In the genomic region with DNA sequence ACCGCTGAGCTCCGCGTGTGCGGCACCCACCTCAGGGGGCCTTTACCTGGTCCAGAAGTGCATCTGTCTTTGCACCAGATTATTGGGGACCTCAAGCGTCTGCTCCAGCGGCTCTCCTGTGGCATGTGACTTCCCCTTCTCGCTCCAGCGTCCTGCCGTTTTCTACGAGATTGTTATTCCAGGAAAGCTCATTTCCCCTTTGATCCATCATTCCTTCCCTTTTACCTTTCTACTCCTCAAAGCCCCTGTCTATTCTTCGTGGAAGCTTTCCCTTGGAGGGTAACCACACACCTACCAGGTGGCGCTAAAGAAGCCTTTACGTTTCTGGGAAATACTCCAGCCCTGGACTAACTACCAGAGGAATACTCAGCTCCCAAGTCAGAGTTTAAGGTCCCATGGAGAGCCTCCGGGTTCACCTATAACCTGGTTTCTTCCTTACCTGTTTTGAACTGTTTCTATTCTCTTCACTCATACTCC, we compare ENCODE assay signal across 8 cellular contexts. TPM values are rescaled to one million over a fixed set of nuclear protein-coding genes. Genes with fewer than 3 reads are reported as not detected.
DNase-seq lines count a peak whose midpoint lies in the region; ATAC-seq and TF ChIP-seq lines count a peak whose summit lies in the region.

No MANE protein-coding gene starts in this region.

- H3K4me3 ChIP-seq in GM23338, result peak overlapping the region; percentile 91
- peak overlapping the region; percentile 94 for H3K4me3 ChIP-seq in iPS-15b (ENCODE audit: low read depth, low read length)

- peaks cover 39% of the 10 kb centered on the region for H4K20me1 ChIP-seq in GM23338 (replicated peaks; ENCODE audit: insufficient read depth)

- DNase-seq in AG08396 (ENCODE audit: low spot score) (peak; percentile 21), GM23338 (ENCODE audit: low spot score) (peak; percentile 33), NCI-H187 treated with DMSO at 0.1 percent for 48 hours (lab: John Stamatoyannopoulos, UW) (no peak)
- DNase-seq in activated CD8-positive, alpha-beta T cell treated with anti-CD3 and anti-CD28 coated beads, Interleukin-2, amount 10 ng/mL, durations not matched to agents 7 days and 5 days, result no peak
- no peak for DNase-seq in activated CD4-positive, alpha-beta T cell treated with anti-CD3 and anti-CD28 coated beads for 48 hours

- peaks cover 5% of the 10 kb centered on the region; the same call in 1 of the 3 replicates for H3K9me3 Mint-ChIP-seq in GM23338
- H3K9me3 Mint-ChIP-seq in activated CD8-positive, alpha-beta T cell treated with anti-CD3 and anti-CD28 coated beads, Interleukin-2, amount 10 ng/mL, durations not matched to agents 7 days and 5 days (ENCODE audit: insufficient read depth), result no peaks in the 10 kb centered on the region
- no peaks in the 10 kb centered on the region for H3K9me3 Mint-ChIP-seq in stimulated activated memory B cell treated with anti-CD40 and anti-IgM and Interleukin-4, amounts not matched to agents 10 μg/mL and 1 μg/mL and 100 μg/mL, for 72 hours

- CTCF ChIA-PET in activated CD8-positive, alpha-beta T cell treated with anti-CD3 and anti-CD28 coated beads, Interleukin-2, amount 10 ng/mL, durations not matched to agents 7 days and 5 days (lab: Charles Lee), result interaction anchor here (0.9 to 2.4 kb wide), 4 partner anchors 10 to 18 kb away, joined by 3 to 10 read pairs (median 4); no protein-coding TSS in a partner anchor

- H3K79me2 ChIP-seq in GM23338 (replicated peaks; ENCODE audit: insufficient read depth), result peaks cover 40% of the 10 kb centered on the region

- ATAC-seq in GM23338 (peak; percentile 6; the same call in 2 of the 3 replicates), GM21619 (IDR thresholded peaks at IDR 0.05; ENCODE audit: unreplicated experiment) (no peak)
- ATAC-seq in activated CD8-positive, alpha-beta T cell treated with anti-CD3 and anti-CD28 coated beads, Interleukin-2, amount 10 ng/mL, durations not matched to agents 7 days and 5 days, result no peak
- ATAC-seq in stimulated activated memory B cell treated with anti-CD40 and anti-IgM and Interleukin-4, amounts not matched to agents 10 μg/mL and 1 μg/mL and 100 μg/mL, for 72 hours, result no peak

- 0 out of 2 replicates have a peak overlapping the region, but pooled peaks have one; percentile 29 for H3K27ac ChIP-seq in GM23338 (ENCODE audit: low read depth)

- peaks cover 53% of the 10 kb centered on the region for H3K36me3 Mint-ChIP-seq in GM23338 (ENCODE audit: low read depth)
- peaks cover 49% of the 10 kb centered on the region for H3K36me3 Mint-ChIP-seq in activated CD8-positive, alpha-beta T cell treated with anti-CD3 and anti-CD28 coated beads, Interleukin-2, amount 10 ng/mL, durations not matched to agents 7 days and 5 days (ENCODE audit: low read depth)
- H3K36me3 Mint-ChIP-seq in stimulated activated memory B cell treated with anti-CD40 and anti-IgM and Interleukin-4, amounts not matched to agents 10 μg/mL and 1 μg/mL and 100 μg/mL, for 72 hours, result peaks cover 41% of the 10 kb centered on the region

- H3K4me1 Mint-ChIP-seq in GM23338, result peaks cover 32% of the 10 kb centered on the region
- H3K4me1 Mint-ChIP-seq in activated CD8-positive, alpha-beta T cell treated with anti-CD3 and anti-CD28 coated beads, Interleukin-2, amount 10 ng/mL, durations not matched to agents 7 days and 5 days (ENCODE audit: low read depth), result peaks cover 30% of the 10 kb centered on the region
- H3K4me1 Mint-ChIP-seq in stimulated activated memory B cell treated with anti-CD40 and anti-IgM and Interleukin-4, amounts not matched to agents 10 μg/mL and 1 μg/mL and 100 μg/mL, for 72 hours, result peaks cover 22% of the 10 kb centered on the region

- H3F3A ChIP-seq in GM23338 (replicated peaks; ENCODE audit: low read depth), result peaks cover 42% of the 10 kb centered on the region

- peak; percentile 18 to 40; a peak in 2 of 4 replicates for TF ChIP-seq CTCF in GM23338 (conservative IDR thresholded peaks at IDR 0.05; ENCODE audit: low read depth in 2 of 2)

- H3K4me1 ChIP-seq in GM23338 (ENCODE audit: insufficient read depth) (peaks cover 24% of the 10 kb centered on the region), iPS-15b (ENCODE audit: control insufficient read depth, insufficient read depth, low read length) (no peaks in the 10 kb centered on the region)

- H3K9ac ChIP-seq in iPS-15b (ENCODE audit: low read depth, low read length), result peak overlapping the region; percentile 60

- H3K36me3 ChIP-seq in GM23338 (ENCODE audit: insufficient read depth) (peaks cover 49% of the 10 kb centered on the region), iPS-15b (ENCODE audit: control insufficient read depth, insufficient read depth, low read length) (peaks cover 39% of the 10 kb centered on the region)

- POLR2A ChIA-PET in activated CD8-positive, alpha-beta T cell treated with anti-CD3 and anti-CD28 coated beads, Interleukin-2, amount 10 ng/mL, durations not matched to agents 7 days and 5 days (lab: Charles Lee), result interaction anchor here (0.6 to 2.7 kb wide), 5 partner anchors 14 to 105 kb away, joined by 3 to 12 read pairs (median 3); partner anchors contain the start of genes FOXM1, ITFG2 and RHNO1

- no peak overlapping the region for H3K27ac Mint-ChIP-seq in GM23338
- H3K27ac Mint-ChIP-seq in activated CD8-positive, alpha-beta T cell treated with anti-CD3 and anti-CD28 coated beads, Interleukin-2, amount 10 ng/mL, durations not matched to agents 7 days and 5 days, result peak overlapping the region; percentile 33
- H3K27ac Mint-ChIP-seq in stimulated activated memory B cell treated with anti-CD40 and anti-IgM and Interleukin-4, amounts not matched to agents 10 μg/mL and 1 μg/mL and 100 μg/mL, for 72 hours, result peak overlapping the region; percentile 74

- H2AFZ ChIP-seq in GM23338, result no peak overlapping the region; the same call in 1 of the 2 replicates

- peak overlapping the region; percentile 99 for H3K4me2 ChIP-seq in GM23338

- no peaks in the 10 kb centered on the region for H3K27me3 ChIP-seq in GM23338 (ENCODE audit: insufficient read depth)
- peaks cover 4% of the 10 kb centered on the region for H3K27me3 ChIP-seq in iPS-15b (ENCODE audit: control insufficient read depth, insufficient read depth, low read length)

- H3K27me3 Mint-ChIP-seq in GM23338 (ENCODE audit: insufficient read depth, low read depth, poor library complexity), result peaks cover 16% of the 10 kb centered on the region
- peaks cover 5% of the 10 kb centered on the region for H3K27me3 Mint-ChIP-seq in activated CD8-positive, alpha-beta T cell treated with anti-CD3 and anti-CD28 coated beads, Interleukin-2, amount 10 ng/mL, durations not matched to agents 7 days and 5 days (ENCODE audit: low read depth)
- no peaks in the 10 kb centered on the region for H3K27me3 Mint-ChIP-seq in stimulated activated memory B cell treated with anti-CD40 and anti-IgM and Interleukin-4, amounts not matched to agents 10 μg/mL and 1 μg/mL and 100 μg/mL, for 72 hours

- no peaks in the 10 kb centered on the region for H3K9me3 ChIP-seq in iPS-15b (ENCODE audit: control insufficient read depth, insufficient read depth, low read length)

- peak overlapping the region; percentile 88 for H3K4me3 Mint-ChIP-seq in GM23338
- H3K4me3 Mint-ChIP-seq in activated CD8-positive, alpha-beta T cell treated with anti-CD3 and anti-CD28 coated beads, Interleukin-2, amount 10 ng/mL, durations not matched to agents 7 days and 5 days, result peak overlapping the region; percentile 78
- peak overlapping the region; percentile 89 for H3K4me3 Mint-ChIP-seq in stimulated activated memory B cell treated with anti-CD40 and anti-IgM and Interleukin-4, amounts not matched to agents 10 μg/mL and 1 μg/mL and 100 μg/mL, for 72 hours

- H3K9me2 ChIP-seq in GM23338 (ENCODE audit: insufficient read depth), result no peaks in the 10 kb centered on the region

TF ChIP-seq in GM23338, 12 proteins besides CTCF, POLR2A, EP300 and RAD21 (continues in another document):
- TF ChIP-seq NANOG (IDR thresholded peaks at IDR 0.05; ENCODE audit: borderline replicate concordance) (no peak), ZNF331 (CRISPR knock-in tag; IDR thresholded peaks at IDR 0.05; ENCODE audit: low read depth) (no peak), EZH2 (IDR thresholded peaks at IDR 0.05; ENCODE audit: low read depth, unreplicated experiment) (no peak)

RNA-seq across cellular contexts. Expression of gene FKBP4, which starts 1.5 kb away (rescaled TPM):
- 203 and 223 TPM in 2 replicates for total RNA-seq in GM23338 (2014; rRNA removed; shearing (Covaris generic))
- polyA plus RNA-seq in GM23338 (2016; fragmentation: Nextera tagmentation; extraction: Ambion mirVana), result 117 and 126 TPM in 2 replicates
- total RNA-seq in activated CD8-positive, alpha-beta T cell treated with anti-CD3 and anti-CD28 coated beads, Interleukin-2, amount 10 ng/mL, durations not matched to agents 7 days and 5 days, result 100 to 1,000 TPM in 1 of 2 experiments, 10 to 100 TPM in 1; 91.5 to 102 TPM

RNA-seq across cellular contexts. Expression of gene ITFG2, which starts 16.2 kb away (rescaled TPM):
- total RNA-seq in GM23338 (2014; rRNA removed; shearing (Covaris generic)), result 17.3 and 19.8 TPM in 2 replicates
- 32.6 and 41.2 TPM in 2 replicates for polyA plus RNA-seq in GM23338 (2016; fragmentation: Nextera tagmentation; extraction: Ambion mirVana)
- 10 to 100 TPM; 42.3 to 44.5 TPM for total RNA-seq in activated CD8-positive, alpha-beta T cell treated with anti-CD3 and anti-CD28 coated beads, Interleukin-2, amount 10 ng/mL, durations not matched to agents 7 days and 5 days

RNA-seq across cellular contexts. Expression of gene NRIP2, which starts 38.6 kb away (rescaled TPM):
- not detected in 2 replicates for total RNA-seq in GM23338 (2014; rRNA removed; shearing (Covaris generic))
- polyA plus RNA-seq in GM23338 (2016; fragmentation: Nextera tagmentation; extraction: Ambion mirVana), result 0.40 and 0.66 TPM in 2 replicates
- not detected for total RNA-seq in activated CD8-positive, alpha-beta T cell treated with anti-CD3 and anti-CD28 coated beads, Interleukin-2, amount 10 ng/mL, durations not matched to agents 7 days and 5 days

Comparison
In these comparisons a context has a peak if more than half of its experiments do, and no peak if none do; other contexts are left out.
1. DNase-seq: peak in AG08396 (single experiment) and GM23338 (single experiment); none in activated CD8-positive, alpha-beta T cell treated with anti-CD3 and anti-CD28 coated beads, Interleukin-2, amount 10 ng/mL, durations not matched to agents 7 days and 5 days (single experiment), NCI-H187 treated with DMSO at 0.1 percent for 48 hours (single experiment) and activated CD4-positive, alpha-beta T cell treated with anti-CD3 and anti-CD28 coated beads for 48 hours (single experiment).
2. Peak in every context shown above with its lines, with median percentiles within 50 percentile points of each other: H3K4me3 Mint-ChIP-seq.